8 cellular contexts compared by ENCODE assay signal in genomic region chr3:141412936-141413354, GRCh38. TPM values are rescaled to one million over a fixed set of nuclear protein-coding genes. Genes with fewer than 3 reads are reported as not detected.
DNase-seq lines count a peak whose midpoint lies in the region; ATAC-seq and TF ChIP-seq lines count a peak whose summit lies in the region.

No MANE protein-coding gene starts in this region.

- no peak overlapping the region for H2AFZ ChIP-seq in mesenchymal stem cell (ENCODE audit: low read depth, low read length)

- peak overlapping the region; percentile 65 to 90 for H3K18ac ChIP-seq in mesenchymal stem cell (ENCODE audit: low read depth in 1 of 2, low read length in 2 of 2)

- H2AK5ac ChIP-seq in mesenchymal stem cell (ENCODE audit: low read length, severe bottlenecking), result peak overlapping the region; percentile 54

- peak overlapping the region in 1 of 2 experiments; percentile 48 for H3K4me3 ChIP-seq in mesenchymal stem cell (ENCODE audit: insufficient read depth in 1 of 2, low read depth in 1 of 2, low read length in 2 of 2)

- H3K4ac ChIP-seq in mesenchymal stem cell (ENCODE audit: low read depth in 1 of 2, low read length in 2 of 2), result peak overlapping the region; percentile 80 to 90

- H2BK12ac ChIP-seq in mesenchymal stem cell (ENCODE audit: low read length in 2 of 2), result peak overlapping the region; percentile 20 to 96

- peak overlapping the region; percentile 92 for H3K9ac ChIP-seq in mesenchymal stem cell (ENCODE audit: low read length)

- TF ChIP-seq CTCF in 22Rv1 (IDR thresholded peaks at IDR 0.05), result no peak

- H3K27me3 ChIP-seq in mesenchymal stem cell (ENCODE audit: control insufficient read depth in 1 of 2, insufficient read depth in 1 of 2, low read length in 2 of 2), result no peaks in the 10 kb centered on the region

- 69% methylated on average over 11 of the region's 11 CpGs for WGBS in mesenchymal stem cell

- H3K4me1 ChIP-seq in mesenchymal stem cell (ENCODE audit: control insufficient read depth, insufficient read depth, low read depth, low read length), result peaks cover 17% of the 10 kb centered on the region

- peak overlapping the region; percentile 84 for H2BK15ac ChIP-seq in mesenchymal stem cell (ENCODE audit: low read depth, poor library complexity, severe bottlenecking)

- no peak overlapping the region for H3K4me2 ChIP-seq in mesenchymal stem cell (ENCODE audit: low read length, poor library complexity, severe bottlenecking)

- peak overlapping the region; percentile 33 for H4K8ac ChIP-seq in mesenchymal stem cell (ENCODE audit: low read length)

- no peak for ATAC-seq in HG02571 (IDR thresholded peaks at IDR 0.05; ENCODE audit: unreplicated experiment)

- H4K91ac ChIP-seq in mesenchymal stem cell (ENCODE audit: low read length), result peak overlapping the region; percentile 88

- H3K79me1 ChIP-seq in mesenchymal stem cell (replicated peaks; ENCODE audit: low read length, poor library complexity, severe bottlenecking), result peaks cover 36% of the 10 kb centered on the region

- peak overlapping the region in 1 of 2 experiments; percentile 57 for H3K23ac ChIP-seq in mesenchymal stem cell (ENCODE audit: low read length in 2 of 2)

- no peaks in the 10 kb centered on the region for H3K9me3 ChIP-seq in mesenchymal stem cell (ENCODE audit: control insufficient read depth, low read length)

- H3K36me3 ChIP-seq in mesenchymal stem cell (ENCODE audit: control insufficient read depth in 1 of 2, insufficient read depth in 2 of 2, low read depth in 1 of 2, low read length in 2 of 2), result peaks cover 26 to 79% of the 10 kb centered on the region in 2 experiments

- H3K27ac ChIP-seq in 22Rv1 (peak overlapping the region; percentile 45), mesenchymal stem cell (ENCODE audit: low read length, poor library complexity, severe bottlenecking) (peak overlapping the region; percentile 6), temporal lobe (ENCODE audit: low read depth, low read length) (peak overlapping the region; percentile 89)

- DNase-seq in NCI-H2029 treated with DMSO at 0.1 percent for 48 hours (lab: John Stamatoyannopoulos, UW) (peak; percentile 86), cerebellar nuclear complex (lab: John Stamatoyannopoulos, UW) (peak; percentile 27 to 74), mesenchymal stem cell (peak; percentile 82), SK-N-DZ (ENCODE audit: low spot score) (no peak), RKO (ENCODE audit: low spot score) (no peak)

- peak overlapping the region in 1 of 2 experiments; percentile 97 for H3K14ac ChIP-seq in mesenchymal stem cell (ENCODE audit: low read length in 2 of 2)

- no peak overlapping the region for H2BK5ac ChIP-seq in mesenchymal stem cell (ENCODE audit: low read depth, low read length, poor library complexity, severe bottlenecking)

- peak overlapping the region; percentile 29 for H2BK120ac ChIP-seq in mesenchymal stem cell (ENCODE audit: low read depth, low read length)

RNA-seq across cellular contexts. Expression of gene ZBTB38, which starts 44.6 kb away (rescaled TPM):
- polyA plus RNA-seq in mesenchymal stem cell (2013, experiment 1 of 2), result 42.0 TPM
- 39.5 TPM for polyA plus RNA-seq in mesenchymal stem cell (2013, experiment 2 of 2)
- total RNA-seq in temporal lobe, result 117 TPM
- 4.7 and 8.1 TPM in 2 replicates for polyA plus RNA-seq in SK-N-DZ (2014; cell fraction: cytosol; rRNA removed)
- polyA plus RNA-seq in SK-N-DZ (2014; cell fraction: nucleus; rRNA removed), result 4.0 and 4.3 TPM in 2 replicates

Comparison
In these comparisons a context has a peak if more than half of its experiments do, and no peak if none do; other contexts are left out.
1. H3K27ac ChIP-seq: peak in every context shown above with its lines; median percentile 89 in temporal lobe; 45 in 22Rv1; 6 in mesenchymal stem cell.
2. DNase-seq: peak in NCI-H2029 treated with DMSO at 0.1 percent for 48 hours (single experiment), cerebellar nuclear complex (2 of 2) and mesenchymal stem cell (single experiment); none in SK-N-DZ (single experiment) and RKO (single experiment).